In the genomic region with DNA sequence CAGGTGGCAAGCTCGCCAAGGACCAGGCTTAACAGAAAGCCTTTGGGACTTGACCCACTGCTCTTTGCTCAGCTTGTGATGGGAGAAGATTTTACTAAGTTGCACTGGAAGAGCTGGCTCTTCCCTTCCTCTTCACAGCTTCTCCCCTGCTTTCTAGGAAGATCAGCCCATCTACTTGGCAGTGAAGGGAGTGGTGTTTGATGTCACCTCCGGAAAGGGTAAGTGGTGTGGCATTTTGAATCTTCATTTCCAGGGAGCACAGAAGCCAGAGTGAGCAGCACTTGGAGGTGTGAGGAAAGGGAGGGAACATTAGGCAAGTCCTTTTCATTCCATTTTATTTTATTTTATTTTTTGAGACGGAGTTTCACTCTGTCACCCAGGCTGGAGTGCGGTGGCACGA, we compare ENCODE assay signal across 29 cellular contexts.
"Had no signal": no experiment of that assay in that cellular context is flagged by ENCODE, and none has a peak within 500 bp of the region (broad histone marks: within the 10 kb centered on the region; RNA-seq: fewer than 3 reads in every experiment).

No MANE protein-coding gene starts in this region.

- ATAC-seq: naive thymus-derived CD4-positive, alpha-beta T cell; natural killer cell; pancreas; right lobe of liver; stimulated activated memory B cell treated with anti-CD40 and anti-IgM and Interleukin-4, amounts not matched to agents 10 μg/mL and 1 μg/mL and 100 μg/mL, for 72 hours; stimulated activated naive CD8-positive, alpha-beta T cell treated with anti-CD3 and anti-CD28 coated beads, Interleukin-15, amount 100 ng/mL, for 72 hours; stimulated activated naive CD8-positive, alpha-beta T cell treated with anti-CD3 and anti-CD28 coated beads, Interleukin-15, Interleukin-2, amounts not matched to agents 100 U/mL and 50 U/mL, for 24 hours; upper lobe of right lung had no signal

- H3K4me3 ChIP-seq: neural progenitor cell, pancreas, prostate gland, right lobe of liver, skin epidermis, smooth muscle cell, spleen, suprapubic skin, testis, tibial artery, transverse colon, upper lobe of right lung, uterus had no signal

- H3K27me3 ChIP-seq: neural progenitor cell, neutrophil, pancreas, right lobe of liver, spleen, suprapubic skin, testis, tibial artery, transverse colon, upper lobe of right lung, uterus had no signal

- DNase-seq: naive thymus-derived CD4-positive, alpha-beta T cell; natural killer cell; nucleus accumbens; pancreas; retina; right cardiac atrium; right lobe of liver; stimulated activated CD4-positive, alpha-beta T cell treated with anti-CD3 and anti-CD28 coated beads, Interleukin-12 subunit alpha, Interleukin-12 subunit beta, amount 100 ng/mL, for 4 hours; stimulated activated CD4-positive, alpha-beta T cell treated with anti-CD3 and anti-CD28 coated beads, Interleukin-1b, Interleukin-23, amount 100 ng/mL, for 48 hours; stimulated activated CD4-positive, alpha-beta T cell treated with anti-CD3 and anti-CD28 coated beads, Interleukin-4, amount 100 ng/mL, for 1 hour; stimulated activated CD4-positive, alpha-beta T cell treated with anti-CD3 and anti-CD28 coated beads, Interleukin-4, amount 100 ng/mL, for 4 hours; stimulated activated CD8-positive, alpha-beta memory T cell treated with anti-CD3 and anti-CD28 coated beads, Interleukin-4, amount 100 ng/mL, for 48 hours; stimulated activated naive CD4-positive, alpha-beta T cell; stimulated activated naive CD8-positive, alpha-beta T cell treated with anti-CD3 and anti-CD28 coated beads, Interleukin-15, amount 100 ng/mL, for 72 hours; stimulated activated naive CD8-positive, alpha-beta T cell treated with anti-CD3 and anti-CD28 coated beads, Interleukin-15, Interleukin-2, amounts not matched to agents 100 U/mL and 50 U/mL, for 24 hours; substantia nigra; testis; tibial artery; transverse colon; upper lobe of right lung; uterus had no signal

- H3K36me3 ChIP-seq: neural progenitor cell, neutrophil, prostate gland, right lobe of liver, uterus had no signal

- H3K4me1 ChIP-seq: neural progenitor cell, pancreas, prostate gland, right lobe of liver, spleen, suprapubic skin, testis, transverse colon, upper lobe of right lung, uterus had no signal

- H3K27ac ChIP-seq: neural progenitor cell, neutrophil, pancreas, prostate gland, right lobe of liver, skin epidermis, spleen, suprapubic skin, testis, tibial artery, transverse colon, upper lobe of right lung, uterus had no signal

- H3K9me3 ChIP-seq: neutrophil, pancreas, prostate gland, right lobe of liver, spleen, suprapubic skin, testis, tibial artery, transverse colon, upper lobe of right lung, uterus had no signal
